Comparison of ENCODE assay signal across 2 cellular contexts in genomic region chr20:19929749-19930148, GRCh38.
TF ChIP-seq lines count a peak whose summit lies in the region.

No MANE protein-coding gene starts in this region.

TF ChIP-seq in IMR-90, 13 proteins besides CTCF, POLR2A, EP300 and RAD21:
- TF ChIP-seq NFE2L2 (IDR thresholded peaks at IDR 0.05; ENCODE audit: low read depth, low read length) (no peak), BHLHE40 (IDR thresholded peaks at IDR 0.05; ENCODE audit: low read depth, low read length) (no peak), MAFK (IDR thresholded peaks at IDR 0.05; ENCODE audit: low read depth, low read length) (no peak), RCOR1 (IDR thresholded peaks at IDR 0.05; ENCODE audit: insufficient replicate concordance, low read length) (no peak), CHD1 (IDR thresholded peaks at IDR 0.05; ENCODE audit: low read depth, low read length) (no peak), MAZ (IDR thresholded peaks at IDR 0.05; ENCODE audit: borderline replicate concordance, low read depth, low read length) (no peak), FOS (IDR thresholded peaks at IDR 0.05; ENCODE audit: low read depth, low read length) (no peak), MXI1 (IDR thresholded peaks at IDR 0.05; ENCODE audit: borderline replicate concordance, low read depth, low read length) (no peak), ELK1 (IDR thresholded peaks at IDR 0.05; ENCODE audit: borderline replicate concordance, low read depth, low read length) (no peak), SMC3 (IDR thresholded peaks at IDR 0.05; ENCODE audit: low read depth, low read length) (no peak), CEBPB (IDR thresholded peaks at IDR 0.05; ENCODE audit: low read depth, low read length) (no peak), RFX5 (IDR thresholded peaks at IDR 0.05; ENCODE audit: low read depth, low read length) (no peak)

TF ChIP-seq in endothelial cell of umbilical vein, 7 proteins besides CTCF, POLR2A, EP300 and RAD21:
- TF ChIP-seq POLR2AphosphoS5 (IDR thresholded peaks at IDR 0.05; ENCODE audit: insufficient read depth, low read depth, low read length) (no peak), FOS (IDR thresholded peaks at IDR 0.05; ENCODE audit: borderline replicate concordance, insufficient read depth, low read length) (no peak), JUN (IDR thresholded peaks at IDR 0.05; ENCODE audit: borderline replicate concordance, insufficient read depth, insufficient read length, low read depth) (no peak), MYC (IDR thresholded peaks at IDR 0.05; ENCODE audit: low read depth, low read length) (no peak), GATA2 (IDR thresholded peaks at IDR 0.05; ENCODE audit: insufficient read depth, insufficient read length, low read depth, low read length) (no peak), EZH2 (IDR thresholded peaks at IDR 0.05; ENCODE audit: borderline replicate concordance, low read depth, low read length, severe bottlenecking) (no peak), MAX (IDR thresholded peaks at IDR 0.05; ENCODE audit: insufficient read depth, insufficient read length) (no peak)
